11 cellular contexts compared by ENCODE assay signal in the genomic region with DNA sequence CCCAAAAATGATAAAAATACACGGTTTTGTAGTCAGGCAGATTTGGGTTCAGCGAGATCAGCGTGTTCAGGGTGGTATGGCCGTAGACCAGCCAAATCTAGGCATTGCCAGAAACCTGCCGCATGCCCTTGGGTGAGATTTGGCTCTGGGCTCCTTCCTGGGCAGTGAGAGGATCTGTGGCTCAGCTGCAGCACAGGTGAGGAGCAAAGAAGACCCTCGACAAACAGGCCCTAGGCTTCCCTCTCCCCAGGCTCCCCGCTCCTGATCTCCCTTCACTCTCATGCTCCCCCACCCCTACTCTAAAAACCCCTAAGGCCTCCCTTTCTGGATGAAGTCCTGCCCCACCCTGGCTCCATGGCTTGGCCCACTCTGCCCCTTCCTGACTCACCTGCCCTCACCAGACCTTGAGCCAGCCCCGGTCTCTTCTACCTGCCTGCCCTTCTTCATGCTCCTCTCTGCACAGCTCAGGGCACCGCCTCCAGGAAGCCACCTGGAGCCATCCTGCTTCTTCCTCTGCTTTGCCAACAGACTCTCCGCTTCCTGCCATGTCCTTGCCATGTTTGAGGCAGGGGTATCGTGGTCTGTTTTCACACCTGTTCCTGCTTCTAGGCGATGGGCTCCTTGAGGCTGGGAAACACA.
A peak's percentile ranks its signal among the peaks of the same experiment; 100 is the strongest.
DNase-seq lines count a peak whose midpoint lies in the region; ATAC-seq and TF ChIP-seq lines count a peak whose summit lies in the region.
"Had no signal": no experiment of that assay in that cellular context is flagged by ENCODE, and none has a peak within 500 bp of the region (broad histone marks: within the 10 kb centered on the region; RNA-seq: fewer than 3 reads in every experiment).

No MANE protein-coding gene starts in this region.

- TF ChIP-seq CTCF in GM23338 (conservative IDR thresholded peaks at IDR 0.05; ENCODE audit: low read depth in 2 of 2) = no peak
- TF ChIP-seq CTCF in neural progenitor cell (IDR thresholded peaks at IDR 0.05) = no peak
- TF ChIP-seq CTCF in CD14-positive monocyte (IDR thresholded peaks at IDR 0.05) = no peak

- H3K4me1 ChIP-seq in BLaER1 treated with 17β-estradiol and CSF1 and Interleukin-3, amounts not matched to agents 10 nM and 100 nM = peaks cover 13 to 45% (median 33%) of the 10 kb centered on the region in 10 experiments
- H3K4me1 ChIP-seq in GM23338 (ENCODE audit: insufficient read depth) (peaks cover 14% of the 10 kb centered on the region), neural progenitor cell (peaks cover 21% of the 10 kb centered on the region)
- H3K4me1 ChIP-seq: Caco-2 had no signal

- DNase-seq in GM23338 (ENCODE audit: low spot score) = no peak
- peak; percentile 58 for DNase-seq in cerebellar cortex (ENCODE audit: low spot score)
- DNase-seq in neural progenitor cell (ENCODE audit: low spot score) = no peak
- DNase-seq in activated CD4-positive, alpha-beta T cell treated with anti-CD3 and anti-CD28 coated beads, Interleukin-2, amount 50 U/mL, for 1 hour = no peak
- no peak for DNase-seq in CD14-positive monocyte (ENCODE audit: low spot score)
- no peak for DNase-seq in activated naive CD8-positive, alpha-beta T cell treated with anti-CD3 and anti-CD28 coated beads, Interleukin-2, amount 50 U/mL, for 24 hours
- DNase-seq: Caco-2, SK-N-SH had no signal

- H3K4me2 ChIP-seq in BLaER1 treated with 17β-estradiol and CSF1 and Interleukin-3, amounts not matched to agents 10 nM and 100 nM = peak overlapping the region; percentile 42 to 92 (median 79); a peak in 21 of 22 replicates
- peak overlapping the region; percentile 60 for H3K4me2 ChIP-seq in GM23338
- H3K4me2 ChIP-seq in neural progenitor cell = peak overlapping the region; percentile 30
- H3K4me2 ChIP-seq: SK-N-SH had no signal

- H3K79me2 ChIP-seq in GM23338 (replicated peaks; ENCODE audit: insufficient read depth) (no peaks in the 10 kb centered on the region), neural progenitor cell (ENCODE audit: low read depth) (no peaks in the 10 kb centered on the region)

- H3K27ac Mint-ChIP-seq in GM23338 = peak overlapping the region; percentile 28; the same call in 1 of the 2 replicates
- H3K27ac Mint-ChIP-seq in neural progenitor cell = peak overlapping the region; percentile 57
- peak overlapping the region in 1 of 7 donors; percentile 27 for H3K27ac Mint-ChIP-seq in CD14-positive monocyte
- no peak overlapping the region for H3K27ac Mint-ChIP-seq in activated naive CD8-positive, alpha-beta T cell treated with anti-CD3 and anti-CD28 coated beads, Interleukin-2, amount 50 U/mL, for 24 hours

- H3K27me3 Mint-ChIP-seq in GM23338 (ENCODE audit: insufficient read depth, low read depth, poor library complexity) = peaks cover 18% of the 10 kb centered on the region
- H3K27me3 Mint-ChIP-seq in neural progenitor cell (ENCODE audit: insufficient read depth, low read depth) = peaks cover 5% of the 10 kb centered on the region
- peaks cover 2 to 4% (median 3%) of the 10 kb centered on the region in 3 donors for H3K27me3 Mint-ChIP-seq in CD14-positive monocyte (ENCODE audit: low read depth in 3 of 3)
- H3K27me3 Mint-ChIP-seq in activated naive CD8-positive, alpha-beta T cell treated with anti-CD3 and anti-CD28 coated beads, Interleukin-2, amount 50 U/mL, for 24 hours = peaks cover 6% of the 10 kb centered on the region

- H3K9me3 Mint-ChIP-seq in GM23338 (peaks cover 14% of the 10 kb centered on the region; the same call in 2 of the 3 replicates), neural progenitor cell (peaks cover 12% of the 10 kb centered on the region), CD14-positive monocyte (peaks cover 0 to 1% (median 0%) of the 10 kb centered on the region in 7 donors)
- H3K9me3 Mint-ChIP-seq in activated naive CD8-positive, alpha-beta T cell treated with anti-CD3 and anti-CD28 coated beads, Interleukin-2, amount 50 U/mL, for 24 hours = no peaks in the 10 kb centered on the region

- H3K9ac ChIP-seq in BLaER1 treated with 17β-estradiol and CSF1 and Interleukin-3, amounts not matched to agents 10 nM and 100 nM = peak overlapping the region in 7 of 11 experiments; percentile 34 to 68 (median 52); a peak in 11 of 22 replicates
- H3K9ac ChIP-seq in neural progenitor cell = no peak overlapping the region
- H3K9ac ChIP-seq: SK-N-SH had no signal

- H3K4me3 ChIP-seq in BLaER1 treated with 17β-estradiol and CSF1 and Interleukin-3, amounts not matched to agents 10 nM and 100 nM = peak overlapping the region in 1 of 10 experiments; percentile 5; a peak in 2 of 20 replicates
- no peak overlapping the region; the same call in 1 of the 2 replicates for H3K4me3 ChIP-seq in GM23338
- H3K4me3 ChIP-seq in neural progenitor cell = no peak overlapping the region

- H3K36me3 ChIP-seq in BLaER1 treated with 17β-estradiol and CSF1 and Interleukin-3, amounts not matched to agents 10 nM and 100 nM = peaks cover 0 to 10% (median 0%) of the 10 kb centered on the region in 11 experiments; a peak in 1 of 22 replicates
- H3K36me3 ChIP-seq in GM23338 (ENCODE audit: insufficient read depth) = no peaks in the 10 kb centered on the region
- H3K36me3 ChIP-seq in neural progenitor cell = no peaks in the 10 kb centered on the region

- no peaks in the 10 kb centered on the region for H3F3A ChIP-seq in GM23338 (replicated peaks; ENCODE audit: low read depth)
- H3F3A ChIP-seq in neural progenitor cell (ENCODE audit: low read depth) = peaks cover 10% of the 10 kb centered on the region

- no peaks in the 10 kb centered on the region for H3K27me3 ChIP-seq in BLaER1 treated with 17β-estradiol and CSF1 and Interleukin-3, amounts not matched to agents 10 nM and 100 nM
- H3K27me3 ChIP-seq in GM23338 (ENCODE audit: insufficient read depth) = no peaks in the 10 kb centered on the region
- H3K27me3 ChIP-seq in neural progenitor cell = no peaks in the 10 kb centered on the region

- peak overlapping the region in 8 of 11 experiments; percentile 51 to 84 (median 78); a peak in 16 of 22 replicates for H3K27ac ChIP-seq in BLaER1 treated with 17β-estradiol and CSF1 and Interleukin-3, amounts not matched to agents 10 nM and 100 nM
- no peak overlapping the region for H3K27ac ChIP-seq in GM23338 (ENCODE audit: low read depth)
- no peak overlapping the region for H3K27ac ChIP-seq in neural progenitor cell
- H3K27ac ChIP-seq: HL-60 had no signal

- peaks cover 0 to 6% (median 0%) of the 10 kb centered on the region in 11 experiments; a peak in 1 of 22 replicates for H3K9me3 ChIP-seq in BLaER1 treated with 17β-estradiol and CSF1 and Interleukin-3, amounts not matched to agents 10 nM and 100 nM (replicated peaks in 1 of 11)
- no peaks in the 10 kb centered on the region for H3K9me3 ChIP-seq in neural progenitor cell (ENCODE audit: low read depth)
- H3K9me3 ChIP-seq: Caco-2, SK-N-SH had no signal

- H3K9me2 ChIP-seq in GM23338 (ENCODE audit: insufficient read depth) = no peaks in the 10 kb centered on the region
- H3K9me2 ChIP-seq: SK-N-SH had no signal

- H3K36me3 Mint-ChIP-seq in GM23338 (ENCODE audit: low read depth) = peaks cover 6% of the 10 kb centered on the region; the same call in 1 of the 3 replicates
- peaks cover 16% of the 10 kb centered on the region for H3K36me3 Mint-ChIP-seq in neural progenitor cell
- no peaks in the 10 kb centered on the region for H3K36me3 Mint-ChIP-seq in CD14-positive monocyte
- H3K36me3 Mint-ChIP-seq in activated naive CD8-positive, alpha-beta T cell treated with anti-CD3 and anti-CD28 coated beads, Interleukin-2, amount 50 U/mL, for 24 hours (ENCODE audit: low read depth) = no peaks in the 10 kb centered on the region

- H2AFZ ChIP-seq in GM23338 = peak overlapping the region; percentile 9
- H2AFZ ChIP-seq in neural progenitor cell (replicated peaks) = no peak overlapping the region

- intact Hi-C loops in CD14-positive monocyte (cut with micrococcal nuclease) = no loop called here

- no peak overlapping the region; the same call in 2 of the 3 replicates for H3K4me3 Mint-ChIP-seq in GM23338
- no peak overlapping the region for H3K4me3 Mint-ChIP-seq in neural progenitor cell
- H3K4me3 Mint-ChIP-seq in CD14-positive monocyte = no peak overlapping the region
- no peak overlapping the region for H3K4me3 Mint-ChIP-seq in activated naive CD8-positive, alpha-beta T cell treated with anti-CD3 and anti-CD28 coated beads, Interleukin-2, amount 50 U/mL, for 24 hours

- peaks cover 22% of the 10 kb centered on the region for H3K4me1 Mint-ChIP-seq in GM23338
- peaks cover 10% of the 10 kb centered on the region for H3K4me1 Mint-ChIP-seq in neural progenitor cell
- H3K4me1 Mint-ChIP-seq in CD14-positive monocyte = peaks cover 8% of the 10 kb centered on the region
- H3K4me1 Mint-ChIP-seq in activated naive CD8-positive, alpha-beta T cell treated with anti-CD3 and anti-CD28 coated beads, Interleukin-2, amount 50 U/mL, for 24 hours = no peaks in the 10 kb centered on the region

- H4K20me1 ChIP-seq in BLaER1 treated with 17β-estradiol and CSF1 and Interleukin-3, amounts not matched to agents 10 nM and 100 nM = no peaks in the 10 kb centered on the region
- no peaks in the 10 kb centered on the region for H4K20me1 ChIP-seq in GM23338 (replicated peaks; ENCODE audit: insufficient read depth)
- H4K20me1 ChIP-seq in neural progenitor cell (ENCODE audit: low read depth) = no peaks in the 10 kb centered on the region

- peak; percentile 54 for ATAC-seq in GM23338
- ATAC-seq in activated naive CD8-positive, alpha-beta T cell treated with anti-CD3 and anti-CD28 coated beads, Interleukin-2, amount 50 U/mL, for 24 hours = no peak
- ATAC-seq: Right ventricle myocardium inferior had no signal

TF ChIP-seq in GM23338, 12 proteins besides CTCF, POLR2A, EP300 and RAD21 (continues in another document):
- no peak for TF ChIP-seq NANOG (IDR thresholded peaks at IDR 0.05; ENCODE audit: borderline replicate concordance)
- no peak for TF ChIP-seq ZNF114 (CRISPR knock-in tag; IDR thresholded peaks at IDR 0.05)
- no peak for TF ChIP-seq STAT1 (IDR thresholded peaks at IDR 0.05; ENCODE audit: unreplicated experiment)
- no peak for TF ChIP-seq POLR2AphosphoS5 (IDR thresholded peaks at IDR 0.05; ENCODE audit: low read depth)
- no peak for TF ChIP-seq ZNF331 (CRISPR knock-in tag; IDR thresholded peaks at IDR 0.05; ENCODE audit: low read depth)
- TF ChIP-seq JUNB (IDR thresholded peaks at IDR 0.05; ENCODE audit: unreplicated experiment) = no peak
- no peak for TF ChIP-seq EZH2 (IDR thresholded peaks at IDR 0.05; ENCODE audit: low read depth, unreplicated experiment)
- no peak for TF ChIP-seq CREB1 (CRISPR knock-in tag; IDR thresholded peaks at IDR 0.05; ENCODE audit: low read depth)
- TF ChIP-seq EZH2phosphoT487 (IDR thresholded peaks at IDR 0.05; ENCODE audit: unreplicated experiment) = no peak

Comparison
In these comparisons a context has a peak if more than half of its experiments do, and no peak if none do; other contexts are left out.
1. H3K27ac ChIP-seq: peak in BLaER1 treated with 17β-estradiol and CSF1 and Interleukin-3, amounts not matched to agents 10 nM and 100 nM (8 of 11); none in GM23338 (single experiment) and neural progenitor cell (single experiment).
2. Peak in every context shown above with its lines, with median percentiles within 50 percentile points of each other: H3K4me2 ChIP-seq.